Comparison of ENCODE assay signal across 21 cellular contexts in genomic region chr12:24954261-24954660, GRCh38.
DNase-seq lines count a peak whose midpoint lies in the region; ATAC-seq and TF ChIP-seq lines count a peak whose summit lies in the region.
"Had no signal": no experiment of that assay in that cellular context is flagged by ENCODE, and none has a peak within 500 bp of the region (broad histone marks: within the 10 kb centered on the region; RNA-seq: fewer than 3 reads in every experiment).

No MANE protein-coding gene starts in this region.

- H3K27me3 Mint-ChIP-seq in activated naive CD8-positive, alpha-beta T cell, result peaks cover 7% of the 10 kb centered on the region
- peaks cover 22% of the 10 kb centered on the region for H3K27me3 Mint-ChIP-seq in activated naive CD8-positive, alpha-beta T cell treated with anti-CD3 and anti-CD28 coated beads, Interleukin-2, amount 50 U/mL, for 24 hours
- H3K27me3 Mint-ChIP-seq in stimulated activated memory B cell treated with anti-CD40 and anti-IgM and Interleukin-4, amounts not matched to agents 10 μg/mL and 1 μg/mL and 100 μg/mL, for 72 hours, result no peaks in the 10 kb centered on the region

- H3K4me3 ChIP-seq in fibroblast of mammary gland (ENCODE audit: control insufficient read depth, low read depth, low read length), result no peak overlapping the region

- H3K4me1 Mint-ChIP-seq in activated naive CD8-positive, alpha-beta T cell (ENCODE audit: low read depth), result peaks cover 10% of the 10 kb centered on the region
- peaks cover 71% of the 10 kb centered on the region for H3K4me1 Mint-ChIP-seq in activated naive CD8-positive, alpha-beta T cell treated with anti-CD3 and anti-CD28 coated beads, Interleukin-2, amount 50 U/mL, for 24 hours
- peaks cover 65% of the 10 kb centered on the region for H3K4me1 Mint-ChIP-seq in stimulated activated memory B cell treated with anti-CD40 and anti-IgM and Interleukin-4, amounts not matched to agents 10 μg/mL and 1 μg/mL and 100 μg/mL, for 72 hours

- no peak for DNase-seq in activated naive CD8-positive, alpha-beta T cell treated with anti-CD3 and anti-CD28 coated beads, Interleukin-2, amount 50 U/mL, for 24 hours
- DNase-seq in NCI-H82 treated with DMSO at 0.1 percent for 48 hours (lab: John Stamatoyannopoulos, UW; ENCODE audit: unreplicated experiment), result peak; percentile 96
- peak; percentile 9 for DNase-seq in fibroblast of mammary gland (ENCODE audit: low read depth)
- DNase-seq in NCI-H1092 treated with DMSO at 0.1 percent for 48 hours (lab: John Stamatoyannopoulos, UW), result no peak
- DNase-seq in activated CD4-positive, alpha-beta T cell treated with anti-CD3 and anti-CD28 coated beads, Interleukin-2, amount 50 U/mL, for 4 hours, result no peak
- DNase-seq: Calu3; CD8-positive, alpha-beta memory T cell; GOT3; HCEC 1CT; KBM-7; NCI-H1105; NCI-H146; NCI-H2029 treated with DMSO at 0.1 percent for 48 hours; NCI-H2171; NCI-H446 treated with DMSO at 0.1 percent for 48 hours; NCI-H526 treated with DMSO at 0.1 percent for 48 hours; SIG-M5 had no signal

- no peaks in the 10 kb centered on the region for H3K9me3 Mint-ChIP-seq in activated naive CD8-positive, alpha-beta T cell (ENCODE audit: low read depth)
- peaks cover 6% of the 10 kb centered on the region for H3K9me3 Mint-ChIP-seq in activated naive CD8-positive, alpha-beta T cell treated with anti-CD3 and anti-CD28 coated beads, Interleukin-2, amount 50 U/mL, for 24 hours
- H3K9me3 Mint-ChIP-seq in stimulated activated memory B cell treated with anti-CD40 and anti-IgM and Interleukin-4, amounts not matched to agents 10 μg/mL and 1 μg/mL and 100 μg/mL, for 72 hours, result no peaks in the 10 kb centered on the region
- H3K9me3 Mint-ChIP-seq: CD8-positive, alpha-beta memory T cell had no signal

- no peaks in the 10 kb centered on the region for H3K36me3 Mint-ChIP-seq in activated naive CD8-positive, alpha-beta T cell
- peaks cover 4% of the 10 kb centered on the region for H3K36me3 Mint-ChIP-seq in activated naive CD8-positive, alpha-beta T cell treated with anti-CD3 and anti-CD28 coated beads, Interleukin-2, amount 50 U/mL, for 24 hours (ENCODE audit: low read depth)
- H3K36me3 Mint-ChIP-seq in stimulated activated memory B cell treated with anti-CD40 and anti-IgM and Interleukin-4, amounts not matched to agents 10 μg/mL and 1 μg/mL and 100 μg/mL, for 72 hours, result no peaks in the 10 kb centered on the region
- H3K36me3 Mint-ChIP-seq: CD8-positive, alpha-beta memory T cell had no signal

- H3K27ac Mint-ChIP-seq in activated naive CD8-positive, alpha-beta T cell, result peak overlapping the region; percentile 0
- no peak overlapping the region for H3K27ac Mint-ChIP-seq in activated naive CD8-positive, alpha-beta T cell treated with anti-CD3 and anti-CD28 coated beads, Interleukin-2, amount 50 U/mL, for 24 hours
- H3K27ac Mint-ChIP-seq in stimulated activated memory B cell treated with anti-CD40 and anti-IgM and Interleukin-4, amounts not matched to agents 10 μg/mL and 1 μg/mL and 100 μg/mL, for 72 hours, result peak overlapping the region; percentile 45
- H3K27ac Mint-ChIP-seq: CD8-positive, alpha-beta memory T cell had no signal

- no peak for ATAC-seq in activated naive CD8-positive, alpha-beta T cell treated with anti-CD3 and anti-CD28 coated beads, Interleukin-2, amount 50 U/mL, for 24 hours
- no peak for ATAC-seq in stimulated activated memory B cell treated with anti-CD40 and anti-IgM and Interleukin-4, amounts not matched to agents 10 μg/mL and 1 μg/mL and 100 μg/mL, for 72 hours
- ATAC-seq in GM21737 (IDR thresholded peaks at IDR 0.05; ENCODE audit: unreplicated experiment), result no peak
- ATAC-seq: HepG2 had no signal

- TF ChIP-seq CTCF in fibroblast of mammary gland (conservative IDR thresholded peaks at IDR 0.05; ENCODE audit: control insufficient read depth, insufficient read depth, low read depth, low read length), result no peak

- no peak overlapping the region for H3K4me3 Mint-ChIP-seq in activated naive CD8-positive, alpha-beta T cell
- no peak overlapping the region for H3K4me3 Mint-ChIP-seq in activated naive CD8-positive, alpha-beta T cell treated with anti-CD3 and anti-CD28 coated beads, Interleukin-2, amount 50 U/mL, for 24 hours
- H3K4me3 Mint-ChIP-seq in stimulated activated memory B cell treated with anti-CD40 and anti-IgM and Interleukin-4, amounts not matched to agents 10 μg/mL and 1 μg/mL and 100 μg/mL, for 72 hours, result no peak overlapping the region
- H3K4me3 Mint-ChIP-seq: CD8-positive, alpha-beta memory T cell had no signal

Comparison
In these comparisons a context has a peak if more than half of its experiments do, and no peak if none do; other contexts are left out.
1. DNase-seq: peak in NCI-H82 treated with DMSO at 0.1 percent for 48 hours (single experiment) and fibroblast of mammary gland (single experiment); none in activated naive CD8-positive, alpha-beta T cell treated with anti-CD3 and anti-CD28 coated beads, Interleukin-2, amount 50 U/mL, for 24 hours (single experiment), NCI-H1092 treated with DMSO at 0.1 percent for 48 hours (single experiment) and activated CD4-positive, alpha-beta T cell treated with anti-CD3 and anti-CD28 coated beads, Interleukin-2, amount 50 U/mL, for 4 hours (0 of 2).